In the genomic region with DNA sequence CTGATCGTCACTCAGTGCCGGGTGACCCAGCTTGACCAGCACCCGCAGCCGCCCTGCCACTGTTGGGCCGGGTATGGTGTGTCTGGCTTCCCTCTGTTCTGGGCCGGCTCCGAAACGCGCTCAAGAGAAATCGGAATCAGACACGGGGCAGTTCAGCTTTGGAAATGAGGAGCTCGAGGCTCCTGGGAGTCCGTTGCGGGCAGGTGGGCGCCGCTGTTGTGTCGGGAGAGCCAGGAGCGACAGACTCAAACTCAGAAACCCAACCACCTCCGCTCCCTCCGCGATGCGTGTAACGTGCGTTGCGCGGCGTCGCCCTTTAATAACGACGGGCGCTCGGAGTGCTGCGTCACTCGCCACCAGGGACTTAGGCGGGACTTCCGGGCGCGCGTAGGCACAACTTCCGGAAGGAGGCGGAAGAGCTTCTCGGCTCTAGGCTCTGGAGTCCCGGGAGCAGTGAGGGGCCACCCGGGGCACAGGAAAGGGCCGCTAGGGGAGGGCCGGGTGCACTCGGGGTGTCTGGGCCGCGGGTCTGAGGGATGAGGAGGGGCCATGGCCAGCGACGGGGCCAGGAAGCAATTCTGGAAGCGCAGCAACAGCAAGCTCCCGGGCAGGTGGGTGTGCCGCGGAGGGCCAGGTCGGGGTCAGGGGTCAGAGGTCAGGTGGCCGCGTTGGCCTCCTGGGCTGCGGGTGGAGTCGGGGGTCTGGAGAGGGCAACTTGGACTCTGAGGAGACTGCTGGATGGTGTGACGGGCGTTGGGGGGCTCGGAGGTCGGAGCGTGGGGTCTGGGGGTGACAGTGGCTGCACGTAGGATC, we compare ENCODE assay signal across 8 cellular contexts. TPM values are rescaled to one million over a fixed set of nuclear protein-coding genes. Genes with fewer than 3 reads are reported as not detected.
DNase-seq lines count a peak whose midpoint lies in the region; ATAC-seq, FAIRE-seq and TF ChIP-seq lines count a peak whose summit lies in the region.

TSS of gene TBC1D22A (plus strand) at position 413 of the 813 bp plus-strand sequence. CDS start at position 550, 137 bp downstream.

- 0% methylated on average over 3 of the region's 66 CpGs; no CpG with 5 or more reads in 1 of the 2 donors for WGBS in gastroesophageal sphincter (ENCODE audit: low coverage in 1 of 2), 2 donors

- H3K9me3 ChIP-seq in HEK293 (ENCODE audit: control insufficient read depth, insufficient read depth, low read depth, low read length) (no peaks in the 10 kb centered on the region), SK-N-MC (ENCODE audit: low read depth, low read length) (no peaks in the 10 kb centered on the region), gastroesophageal sphincter (no peaks in the 10 kb centered on the region), neutrophil (no peaks in the 10 kb centered on the region)

- no peak for TF ChIP-seq EP300 in gastroesophageal sphincter (IDR thresholded peaks at IDR 0.05)

- H3K9ac ChIP-seq in SK-N-MC (ENCODE audit: insufficient read length): peak within 1 kb of the TSS; percentile 100

- H3K9me3 Mint-ChIP-seq in activated naive CD4-positive, alpha-beta T cell treated with anti-CD3 and anti-CD28 coated beads, Interleukin-2, amount 10 ng/mL, durations not matched to agents 7 days and 5 days: no peaks in the 10 kb centered on the region

- H3K36me3 Mint-ChIP-seq in activated naive CD4-positive, alpha-beta T cell treated with anti-CD3 and anti-CD28 coated beads, Interleukin-2, amount 10 ng/mL, durations not matched to agents 7 days and 5 days: peaks cover 25% of the 10 kb centered on the region

- peaks cover 58% of the 10 kb centered on the region for H3K4me1 Mint-ChIP-seq in activated naive CD4-positive, alpha-beta T cell treated with anti-CD3 and anti-CD28 coated beads, Interleukin-2, amount 10 ng/mL, durations not matched to agents 7 days and 5 days

- H3K27me3 Mint-ChIP-seq in activated naive CD4-positive, alpha-beta T cell treated with anti-CD3 and anti-CD28 coated beads, Interleukin-2, amount 10 ng/mL, durations not matched to agents 7 days and 5 days: no peaks in the 10 kb centered on the region

- H3K27ac Mint-ChIP-seq in activated naive CD4-positive, alpha-beta T cell treated with anti-CD3 and anti-CD28 coated beads, Interleukin-2, amount 10 ng/mL, durations not matched to agents 7 days and 5 days: peak within 1 kb of the TSS; percentile 98

- H3K27ac ChIP-seq in HEK293 (ENCODE audit: extremely low read depth, low read depth, low read length): peak within 1 kb of the TSS; percentile 91
- H3K27ac ChIP-seq in SK-N-MC: peak within 1 kb of the TSS; percentile 75
- H3K27ac ChIP-seq in gastroesophageal sphincter: peak within 1 kb of the TSS; percentile 92 to 97 (median 94)
- H3K27ac ChIP-seq in neutrophil: peak within 1 kb of the TSS; percentile 96

- DNase-seq in MV-4-11 (lab: John Stamatoyannopoulos, UW) (peak; percentile 92), SK-N-MC (ENCODE audit: low read depth, low spot score) (peak; percentile 50)
- peak; percentile 96 for DNase-seq in activated naive CD4-positive, alpha-beta T cell treated with anti-CD3 and anti-CD28 coated beads, Interleukin-2, amount 10 ng/mL, durations not matched to agents 7 days and 5 days

- H3K36me3 ChIP-seq in HEK293 (ENCODE audit: control insufficient read depth in 2 of 2, insufficient read depth in 1 of 2, low read length in 2 of 2) (peaks cover 0 to 14% of the 10 kb centered on the region in 2 experiments; a peak in 2 of 3 replicates), SK-N-MC (ENCODE audit: insufficient read depth, low read length) (no peaks in the 10 kb centered on the region), gastroesophageal sphincter (no peaks in the 10 kb centered on the region), neutrophil (no peaks in the 10 kb centered on the region)

- peak; percentile 97 to 98 for TF ChIP-seq POLR2A in gastroesophageal sphincter (IDR thresholded peaks at IDR 0.05)

- FAIRE-seq in G401.6 (lab: Jason Lieb, UNC): peak; percentile 93

- H3K4me3 ChIP-seq in HEK293 (ENCODE audit: low read depth, low read length): peak within 1 kb of the TSS; percentile 77
- H3K4me3 ChIP-seq in SK-N-MC: peak within 1 kb of the TSS; percentile 98
- H3K4me3 ChIP-seq in gastroesophageal sphincter: peak within 1 kb of the TSS; percentile 83
- H3K4me3 ChIP-seq in neutrophil (ENCODE audit: low read depth in 1 of 2, low read length in 1 of 2): peak within 1 kb of the TSS; percentile 95 to 96

- CTCF ChIA-PET in HEK293 (lab: Yijun Ruan, JAX): interaction anchor here (0.6 to 12.2 kb wide), 9 partner anchors 11 to 1861 kb away, joined by 3 to 223 read pairs (median 3); no protein-coding TSS in a partner anchor
- CTCF ChIA-PET in activated naive CD4-positive, alpha-beta T cell treated with anti-CD3 and anti-CD28 coated beads, Interleukin-2, amount 10 ng/mL, durations not matched to agents 7 days and 5 days (lab: Charles Lee): interaction anchor here (0.8 to 9.2 kb wide), 5 partner anchors 11 to 40 kb away, joined by 3 to 159 read pairs (median 3); no protein-coding TSS in a partner anchor

- H3K4me1 ChIP-seq in HEK293 (ENCODE audit: control insufficient read depth, insufficient read depth, low read length): peaks cover 3% of the 10 kb centered on the region; the same call in 1 of the 2 replicates
- H3K4me1 ChIP-seq in gastroesophageal sphincter: peaks cover 0 to 58% (median 5%) of the 10 kb centered on the region in 3 donors
- peaks cover 47 to 48% of the 10 kb centered on the region in 2 experiments for H3K4me1 ChIP-seq in neutrophil (ENCODE audit: control insufficient read depth in 1 of 2, insufficient read depth in 1 of 2, low read depth in 1 of 2, low read length in 1 of 2)

- peak; percentile 96 for ATAC-seq in gastroesophageal sphincter

- TF ChIP-seq CTCF in HEK293 (tag by site-specific recombination; IDR thresholded peaks at IDR 0.05): peak; percentile 69; the same call in 1 of the 2 replicates
- TF ChIP-seq CTCF in gastroesophageal sphincter (IDR thresholded peaks at IDR 0.05): peak in 3 of 4 experiments; percentile 21 to 37 (median 34)
- peak; percentile 56 for TF ChIP-seq CTCF in neutrophil (IDR thresholded peaks at IDR 0.05)
- TF ChIP-seq CTCF in subcutaneous adipose tissue (IDR thresholded peaks at IDR 0.05; ENCODE audit: low read depth): no peak

- no peaks in the 10 kb centered on the region for H3K27me3 ChIP-seq in gastroesophageal sphincter
- no peaks in the 10 kb centered on the region for H3K27me3 ChIP-seq in neutrophil

- POLR2A ChIA-PET in HEK293 (lab: Yijun Ruan, JAX): interaction anchor here (0.7 to 2.4 kb wide), 27 partner anchors 8 to 199 kb away, joined by 3 to 86 read pairs (median 5); no protein-coding TSS in a partner anchor

- H3K4me3 Mint-ChIP-seq in activated naive CD4-positive, alpha-beta T cell treated with anti-CD3 and anti-CD28 coated beads, Interleukin-2, amount 10 ng/mL, durations not matched to agents 7 days and 5 days: peak within 1 kb of the TSS; percentile 99

TF ChIP-seq in HEK293, 187 proteins besides CTCF, POLR2A, EP300 and RAD21 (continues in another document):
- TF ChIP-seq ZNF2 (tag by site-specific recombination; IDR thresholded peaks at IDR 0.05) (peak; percentile 49; the same call in 1 of the 2 replicates), ZNF48 (tag by site-specific recombination; IDR thresholded peaks at IDR 0.05) (no peak), ZBTB1 (tag by site-specific recombination; IDR thresholded peaks at IDR 0.05) (peak; percentile 86; the same call in 1 of the 2 replicates), OSR2 (tag by site-specific recombination; IDR thresholded peaks at IDR 0.05) (peak; percentile 57; the same call in 1 of the 2 replicates), ZNF596 (tag by site-specific recombination; IDR thresholded peaks at IDR 0.05) (0 out of 2 replicates have a peak, but pooled peaks have one; percentile 13), EGR2 (tag by site-specific recombination; IDR thresholded peaks at IDR 0.05; ENCODE audit: low read depth) (peak; percentile 65), ZBTB8A (tag by site-specific recombination; IDR thresholded peaks at IDR 0.05) (peak; percentile 92), ZNF549 (tag by site-specific recombination; IDR thresholded peaks at IDR 0.05) (no peak)
- TF ChIP-seq, protein P1, sequence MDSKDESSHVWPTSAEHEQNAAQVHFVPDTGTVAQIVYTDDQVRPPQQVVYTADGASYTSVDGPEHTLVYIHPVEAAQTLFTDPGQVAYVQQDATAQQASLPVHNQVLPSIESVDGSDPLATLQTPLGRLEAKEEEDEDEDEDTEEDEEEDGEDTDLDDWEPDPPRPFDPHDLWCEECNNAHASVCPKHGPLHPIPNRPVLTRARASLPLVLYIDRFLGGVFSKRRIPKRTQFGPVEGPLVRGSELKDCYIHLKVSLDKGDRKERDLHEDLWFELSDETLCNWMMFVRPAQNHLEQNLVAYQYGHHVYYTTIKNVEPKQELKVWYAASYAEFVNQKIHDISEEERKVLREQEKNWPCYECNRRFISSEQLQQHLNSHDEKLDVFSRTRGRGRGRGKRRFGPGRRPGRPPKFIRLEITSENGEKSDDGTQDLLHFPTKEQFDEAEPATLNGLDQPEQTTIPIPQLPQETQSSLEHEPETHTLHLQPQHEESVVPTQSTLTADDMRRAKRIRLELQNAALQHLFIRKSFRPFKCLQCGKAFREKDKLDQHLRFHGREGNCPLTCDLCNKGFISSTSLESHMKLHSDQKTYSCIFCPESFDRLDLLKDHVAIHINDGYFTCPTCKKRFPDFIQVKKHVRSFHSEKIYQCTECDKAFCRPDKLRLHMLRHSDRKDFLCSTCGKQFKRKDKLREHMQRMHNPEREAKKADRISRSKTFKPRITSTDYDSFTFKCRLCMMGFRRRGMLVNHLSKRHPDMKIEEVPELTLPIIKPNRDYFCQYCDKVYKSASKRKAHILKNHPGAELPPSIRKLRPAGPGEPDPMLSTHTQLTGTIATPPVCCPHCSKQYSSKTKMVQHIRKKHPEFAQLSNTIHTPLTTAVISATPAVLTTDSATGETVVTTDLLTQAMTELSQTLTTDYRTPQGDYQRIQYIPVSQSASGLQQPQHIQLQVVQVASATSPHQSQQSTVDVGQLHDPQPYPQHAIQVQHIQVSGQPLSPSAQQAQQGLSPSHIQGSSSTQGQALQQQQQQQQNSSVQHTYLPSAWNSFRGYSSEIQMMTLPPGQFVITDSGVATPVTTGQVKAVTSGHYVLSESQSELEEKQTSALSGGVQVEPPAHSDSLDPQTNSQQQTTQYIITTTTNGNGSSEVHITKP (tag by site-specific recombination; IDR thresholded peaks at IDR 0.05): no peak

RNA-seq across cellular contexts. Expression of gene TBC1D22A, which starts in this region (rescaled TPM):
- total RNA-seq in gastroesophageal sphincter (10 to 100 TPM; 16.2 to 22.2 (median 17.8) TPM), subcutaneous adipose tissue (10 to 100 TPM; 10.8 to 32.2 (median 22.3) TPM)

Comparison
In these comparisons a context has a peak if more than half of its experiments do, and no peak if none do; other contexts are left out.
1. Peak in every context shown above with its lines: DNase-seq, ATAC-seq, H3K4me3 ChIP-seq and H3K27ac ChIP-seq.